Comparison of ENCODE assay signal across 8 cellular contexts in the genomic region with DNA sequence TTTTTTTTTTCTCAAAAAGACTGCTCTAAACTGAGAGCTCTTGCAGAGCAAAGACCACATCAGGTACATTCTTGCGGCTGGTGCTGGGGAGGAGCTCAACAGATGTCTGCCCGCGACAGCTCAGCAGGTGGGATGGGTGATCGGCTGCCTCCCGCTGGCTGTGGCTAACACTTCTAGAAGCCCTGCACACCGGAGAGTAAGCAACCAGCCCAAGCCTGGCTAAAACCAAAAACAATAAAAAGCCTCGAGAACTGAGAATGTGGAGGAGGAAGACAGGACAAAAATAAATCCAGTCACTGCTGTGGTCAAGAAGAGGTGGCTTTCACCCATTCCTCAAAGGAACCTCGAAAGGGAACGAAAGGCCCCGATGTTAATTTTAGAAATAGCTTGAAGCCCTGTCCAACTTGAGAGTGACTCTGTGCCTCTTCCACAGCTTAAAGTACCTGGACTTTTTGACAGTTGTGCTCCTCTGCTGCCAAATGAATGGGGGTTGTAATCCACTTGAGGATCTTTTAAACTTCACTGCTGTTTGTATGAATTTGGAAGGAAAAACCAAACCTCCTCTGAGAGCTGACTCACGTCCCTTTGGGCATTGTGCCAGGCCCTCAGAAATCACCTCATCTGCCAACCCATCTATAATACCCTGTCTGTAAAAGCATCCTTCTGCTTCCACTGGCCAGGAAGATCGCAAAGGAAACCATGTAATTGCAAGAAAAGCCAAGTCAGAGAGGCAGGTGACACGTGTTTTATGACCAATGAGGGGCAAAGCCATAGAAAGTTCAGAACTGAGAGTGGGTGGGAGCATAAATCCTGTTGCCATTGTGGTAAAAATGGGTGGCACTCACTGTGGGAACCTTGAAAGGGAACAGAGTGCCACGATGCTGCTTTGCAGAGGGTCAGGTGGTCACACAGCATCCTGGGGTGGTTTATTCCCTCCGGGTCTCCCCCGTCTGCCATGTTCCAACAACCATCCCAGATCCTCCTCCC.
A peak's percentile ranks its signal among the peaks of the same experiment; 100 is the strongest.
DNase-seq lines count a peak whose midpoint lies in the region; ATAC-seq and TF ChIP-seq lines count a peak whose summit lies in the region.

No MANE protein-coding gene starts in this region.

- POLR2A ChIA-PET in CD4-positive, alpha-beta memory T cell (lab: Charles Lee; ENCODE audit: partially characterized antibody): interaction anchor here (0.6 to 1.6 kb wide), 9 partner anchors 9 to 183 kb away, joined by 3 to 11 read pairs (median 4); partner anchors contain the start of gene PMVK
- POLR2A ChIA-PET in SK-N-SH (lab: Yijun Ruan, JAX): no interaction called here

- peak overlapping the region; percentile 40 for H3K27ac ChIP-seq in CD4-positive, alpha-beta memory T cell (ENCODE audit: low read depth, low read length)
- H3K27ac ChIP-seq in SK-N-SH (ENCODE audit: low read depth in 2 of 2, low read length in 1 of 2) (no peak overlapping the region), skeletal muscle tissue (ENCODE audit: low read depth, low read length) (peak overlapping the region; percentile 36)

- H3K27ac Mint-ChIP-seq in CD4-positive, alpha-beta memory T cell: peak overlapping the region; percentile 61 to 92 (median 86)
- H3K27ac Mint-ChIP-seq in activated naive CD4-positive, alpha-beta T cell treated with anti-CD3 and anti-CD28 coated beads, Interleukin-2, amount 50 U/mL, for 72 hours: peak overlapping the region; percentile 87 to 93

- H3K9me2 ChIP-seq in SK-N-SH: no peaks in the 10 kb centered on the region

- no peaks in the 10 kb centered on the region for H4K20me1 ChIP-seq in SK-N-SH (ENCODE audit: insufficient read depth)

- no peaks in the 10 kb centered on the region for H3F3A ChIP-seq in SK-N-SH (replicated peaks; ENCODE audit: insufficient read depth)

- H3K4me2 ChIP-seq in SK-N-SH: peak overlapping the region; percentile 23; the same call in 1 of the 2 replicates

- intact Hi-C loops in CD4-positive, alpha-beta memory T cell (cut with micrococcal nuclease): loop anchor here (1.0 kb wide), 5 partner anchors 25 to 232 kb away; no protein-coding TSS in a partner anchor

- H3K36me3 ChIP-seq in CD4-positive, alpha-beta memory T cell (ENCODE audit: insufficient read depth, low read length): no peaks in the 10 kb centered on the region
- H3K36me3 ChIP-seq in SK-N-SH (replicated peaks in 1 of 2; ENCODE audit: control insufficient read depth in 1 of 2, insufficient read depth in 2 of 2, low read length in 1 of 2) (no peaks in the 10 kb centered on the region), skeletal muscle tissue (ENCODE audit: control insufficient read depth in 3 of 3, insufficient read depth in 3 of 3, low read length in 3 of 3) (no peaks in the 10 kb centered on the region)

- TF ChIP-seq EP300 in SK-N-SH (IDR thresholded peaks at IDR 0.05; ENCODE audit: borderline replicate concordance in 1 of 2, low read depth in 1 of 2, low read length in 1 of 2): no peak

- H2AFZ ChIP-seq in SK-N-SH (ENCODE audit: low read depth): no peak overlapping the region

- no peaks in the 10 kb centered on the region for H3K36me3 Mint-ChIP-seq in CD4-positive, alpha-beta memory T cell
- no peaks in the 10 kb centered on the region for H3K36me3 Mint-ChIP-seq in activated naive CD4-positive, alpha-beta T cell treated with anti-CD3 and anti-CD28 coated beads, Interleukin-2, amount 50 U/mL, for 72 hours

- peak overlapping the region in 7 of 8 donors; percentile 68 to 87 (median 76) for H3K4me3 Mint-ChIP-seq in CD4-positive, alpha-beta memory T cell

- ATAC-seq in GM19397 (IDR thresholded peaks at IDR 0.05; ENCODE audit: unreplicated experiment) (peak; percentile 82), HG03558 (IDR thresholded peaks at IDR 0.05; ENCODE audit: extremely low read depth, unreplicated experiment) (peak; percentile 45)
- peak; percentile 91 to 95 for ATAC-seq in activated naive CD4-positive, alpha-beta T cell treated with anti-CD3 and anti-CD28 coated beads, Interleukin-2, amount 50 U/mL, for 72 hours

- no peaks in the 10 kb centered on the region for H3K9me3 ChIP-seq in CD4-positive, alpha-beta memory T cell (ENCODE audit: control insufficient read depth in 1 of 2, low read length in 2 of 2)
- H3K9me3 ChIP-seq in SK-N-SH: no peaks in the 10 kb centered on the region
- H3K9me3 ChIP-seq in skeletal muscle tissue (ENCODE audit: control insufficient read depth in 3 of 3, low read length in 3 of 3): no peaks in the 10 kb centered on the region

- no peaks in the 10 kb centered on the region for H3K27me3 ChIP-seq in CD4-positive, alpha-beta memory T cell (ENCODE audit: insufficient read depth, low read length)
- H3K27me3 ChIP-seq in SK-N-SH (ENCODE audit: insufficient read depth): peaks cover 20% of the 10 kb centered on the region
- H3K27me3 ChIP-seq in skeletal muscle tissue (ENCODE audit: control insufficient read depth in 3 of 3, insufficient read depth in 3 of 3, low read length in 3 of 3): no peaks in the 10 kb centered on the region

- TF ChIP-seq CTCF in SK-N-SH (IDR thresholded peaks at IDR 0.05): no peak

- H3K9ac ChIP-seq in SK-N-SH (no peak overlapping the region), skeletal muscle tissue (ENCODE audit: low read depth in 1 of 3, low read length in 3 of 3) (peak overlapping the region in 1 of 3 donors; percentile 17)

- peaks cover 0 to 5% of the 10 kb centered on the region in 2 donors for H3K27me3 Mint-ChIP-seq in CD4-positive, alpha-beta memory T cell

- H3K4me1 ChIP-seq in CD4-positive, alpha-beta memory T cell (ENCODE audit: insufficient read depth, low read length): peaks cover 28% of the 10 kb centered on the region
- no peaks in the 10 kb centered on the region; a peak in 2 of 4 replicates for H3K4me1 ChIP-seq in SK-N-SH (ENCODE audit: control insufficient read depth in 1 of 2, insufficient read depth in 2 of 2, low read depth in 1 of 2, low read length in 1 of 2)
- H3K4me1 ChIP-seq in skeletal muscle tissue (ENCODE audit: control insufficient read depth in 3 of 3, insufficient read depth in 3 of 3, low read length in 3 of 3): peaks cover 8 to 24% (median 12%) of the 10 kb centered on the region in 3 donors

- CTCF ChIA-PET in CD4-positive, alpha-beta memory T cell (lab: Charles Lee; ENCODE audit: partially characterized antibody): interaction anchor here (0.6 to 3.5 kb wide), 29 partner anchors 8 to 311 kb away, joined by 3 to 46 read pairs (median 4); partner anchors contain the start of genes ADAR and PMVK
- CTCF ChIA-PET in SK-N-SH (lab: Yijun Ruan, JAX): interaction anchor here (0.6 to 1.2 kb wide), 4 partner anchors 9 to 76 kb away, joined by 3 read pairs; no protein-coding TSS in a partner anchor

- no peak for TF ChIP-seq RAD21 in SK-N-SH (IDR thresholded peaks at IDR 0.05; ENCODE audit: low read length)

- no peaks in the 10 kb centered on the region for H3K79me2 ChIP-seq in SK-N-SH (ENCODE audit: insufficient read depth)

- H3K4me3 ChIP-seq in CD4-positive, alpha-beta memory T cell (ENCODE audit: low read length in 2 of 2): peak overlapping the region in 1 of 2 donors; percentile 24
- H3K4me3 ChIP-seq in SK-N-SH (ENCODE audit: low read depth in 2 of 2, low read length in 1 of 2) (no peak overlapping the region), skeletal muscle tissue (ENCODE audit: low read length in 3 of 3) (no peak overlapping the region)

- 63% methylated on average over 16 of the region's 16 CpGs for WGBS in SK-N-SH (ENCODE audit: low lambda C conversion rate)

- no peaks in the 10 kb centered on the region for H3K9me3 Mint-ChIP-seq in CD4-positive, alpha-beta memory T cell
- no peaks in the 10 kb centered on the region for H3K9me3 Mint-ChIP-seq in activated naive CD4-positive, alpha-beta T cell treated with anti-CD3 and anti-CD28 coated beads, Interleukin-2, amount 50 U/mL, for 72 hours

- DNase-seq in CD4-positive, alpha-beta memory T cell: peak; percentile 82 to 94 (median 86)
- DNase-seq in SK-N-SH: no peak
- DNase-seq in activated naive CD4-positive, alpha-beta T cell treated with anti-CD3 and anti-CD28 coated beads, Interleukin-2, amount 50 U/mL, for 72 hours (ENCODE audit: low spot score in 2 of 2): peak; percentile 74 to 87
- DNase-seq in hepatic stellate cell (ENCODE audit: low spot score): no peak
- no peak for DNase-seq in SIG-M5 (lab: John Stamatoyannopoulos, UW)

- peaks cover 18 to 33% (median 24%) of the 10 kb centered on the region in 4 donors for H3K4me1 Mint-ChIP-seq in CD4-positive, alpha-beta memory T cell

TF ChIP-seq in SK-N-SH, 30 proteins besides CTCF, POLR2A, EP300 and RAD21:
- no peak for TF ChIP-seq SMC3 (IDR thresholded peaks at IDR 0.05; ENCODE audit: low read depth, low read length)
- TF ChIP-seq NFIC (IDR thresholded peaks at IDR 0.05; ENCODE audit: borderline replicate concordance): peak; percentile 30; the same call in 1 of the 2 replicates
- TF ChIP-seq EZH2phosphoT487 (IDR thresholded peaks at IDR 0.05; ENCODE audit: borderline replicate concordance, low read depth): no peak
- no peak for TF ChIP-seq NRF1 (IDR thresholded peaks at IDR 0.05; ENCODE audit: low read depth, low read length)
- no peak for TF ChIP-seq GABPA (IDR thresholded peaks at IDR 0.05; ENCODE audit: low read depth)
- TF ChIP-seq PBX3 (IDR thresholded peaks at IDR 0.05): 0 out of 2 replicates have a peak, but pooled peaks have one; percentile 9

Comparison
In these comparisons a context has a peak if more than half of its experiments do, and no peak if none do; other contexts are left out.
1. DNase-seq: peak in CD4-positive, alpha-beta memory T cell (5 of 5) and activated naive CD4-positive, alpha-beta T cell treated with anti-CD3 and anti-CD28 coated beads, Interleukin-2, amount 50 U/mL, for 72 hours (2 of 2); none in SK-N-SH (single experiment), hepatic stellate cell (single experiment) and SIG-M5 (single experiment).
2. H3K27ac ChIP-seq: peak in CD4-positive, alpha-beta memory T cell (single experiment) and skeletal muscle tissue (single experiment); none in SK-N-SH (0 of 2).
3. Peak in every context shown above with its lines, with median percentiles within 50 percentile points of each other: ATAC-seq.